Comparison of ENCODE assay signal across 12 cellular contexts in the genomic region with DNA sequence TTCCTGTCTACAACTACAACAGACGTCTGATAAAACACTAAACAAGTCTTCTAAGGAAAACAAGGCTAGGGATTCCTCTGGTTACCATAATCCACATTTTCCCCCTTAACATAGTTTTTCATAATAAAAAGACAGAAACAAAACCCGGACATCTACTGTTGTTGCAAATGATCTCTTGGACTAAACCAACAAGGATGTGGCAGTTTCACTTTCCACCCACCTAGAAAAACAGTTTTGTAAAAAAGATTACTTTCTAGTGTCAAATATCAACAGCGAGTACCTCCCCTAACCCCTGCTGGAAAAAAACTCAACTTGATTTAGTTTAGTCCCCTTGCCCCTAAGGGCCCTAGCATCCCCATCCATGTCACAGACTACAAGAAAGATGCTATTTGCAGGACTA. TPM values are rescaled to one million over a fixed set of nuclear protein-coding genes. Genes with fewer than 3 reads are reported as not detected.
DNase-seq lines count a peak whose midpoint lies in the region; ATAC-seq, FAIRE-seq and TF ChIP-seq lines count a peak whose summit lies in the region.
"Had no signal": no experiment of that assay in that cellular context is flagged by ENCODE, and none has a peak within 500 bp of the region (broad histone marks: within the 10 kb centered on the region; RNA-seq: fewer than 3 reads in every experiment).

No MANE protein-coding gene starts in this region.

- H3K4me3 Mint-ChIP-seq in GM23338: no peak overlapping the region
- H3K4me3 Mint-ChIP-seq in activated naive CD8-positive, alpha-beta T cell treated with anti-CD3 and anti-CD28 coated beads, Interleukin-2, amount 10 ng/mL, durations not matched to agents 7 days and 5 days: peak overlapping the region; percentile 14

- TF ChIP-seq EP300 in tibial nerve (IDR thresholded peaks at IDR 0.05): no peak

- no peak for FAIRE-seq in D721Med (lab: Jason Lieb, UNC)

- H3K36me3 Mint-ChIP-seq in GM23338 (ENCODE audit: low read depth): peaks cover 76% of the 10 kb centered on the region
- H3K36me3 Mint-ChIP-seq in activated naive CD8-positive, alpha-beta T cell treated with anti-CD3 and anti-CD28 coated beads, Interleukin-2, amount 10 ng/mL, durations not matched to agents 7 days and 5 days: peaks cover 39% of the 10 kb centered on the region

- H2AFZ ChIP-seq in GM23338: no peak overlapping the region

- CTCF ChIA-PET in A673 (lab: Charles Lee): no interaction called here

- no peak overlapping the region for H3K4me2 ChIP-seq in GM23338

- H3K27ac Mint-ChIP-seq in GM23338: peak overlapping the region; percentile 90
- H3K27ac Mint-ChIP-seq in activated naive CD8-positive, alpha-beta T cell treated with anti-CD3 and anti-CD28 coated beads, Interleukin-2, amount 10 ng/mL, durations not matched to agents 7 days and 5 days: peak overlapping the region; percentile 84

- BruUV-seq in A673 (replicated peaks; lab: Mats Ljungman, UMichigan): TSS peak; percentile 56

- peaks cover 64% of the 10 kb centered on the region for H3F3A ChIP-seq in GM23338 (replicated peaks; ENCODE audit: low read depth)

- peaks cover 12% of the 10 kb centered on the region for H4K20me1 ChIP-seq in GM23338 (replicated peaks; ENCODE audit: insufficient read depth)

- H3K27me3 Mint-ChIP-seq in GM23338 (ENCODE audit: insufficient read depth, low read depth, poor library complexity): peaks cover 15% of the 10 kb centered on the region
- H3K27me3 Mint-ChIP-seq in activated naive CD8-positive, alpha-beta T cell treated with anti-CD3 and anti-CD28 coated beads, Interleukin-2, amount 10 ng/mL, durations not matched to agents 7 days and 5 days: no peaks in the 10 kb centered on the region

- H3K79me2 ChIP-seq in GM23338 (replicated peaks; ENCODE audit: insufficient read depth): peaks cover 16% of the 10 kb centered on the region

- no peaks in the 10 kb centered on the region for H3K9me2 ChIP-seq in GM23338 (ENCODE audit: insufficient read depth)

- H3K4me1 ChIP-seq in A673 (ENCODE audit: insufficient read depth, low read length, poor library complexity, severe bottlenecking) (peaks cover 18% of the 10 kb centered on the region), GM23338 (ENCODE audit: insufficient read depth) (peaks cover 24% of the 10 kb centered on the region), muscle layer of duodenum (ENCODE audit: control insufficient read depth in 1 of 2, insufficient read depth in 2 of 2, low read length in 2 of 2) (peaks cover 11 to 21% of the 10 kb centered on the region in 2 donors), tibial nerve (peaks cover 0 to 35% (median 15%) of the 10 kb centered on the region in 4 donors)

- H3K27ac ChIP-seq in A673 (ENCODE audit: low read depth, low read length, poor library complexity, severe bottlenecking) (peak overlapping the region; percentile 33), GM23338 (ENCODE audit: low read depth) (peak overlapping the region; percentile 70; the same call in 1 of the 2 replicates), muscle layer of duodenum (ENCODE audit: low read length) (peak overlapping the region; percentile 73), tibial nerve (no peak overlapping the region)

- 63 to 66% methylated on average over 3 of the region's 3 CpGs for WGBS in tibial nerve, 2 donors

- no peaks in the 10 kb centered on the region for H3K9me3 Mint-ChIP-seq in GM23338
- H3K9me3 Mint-ChIP-seq in activated naive CD8-positive, alpha-beta T cell treated with anti-CD3 and anti-CD28 coated beads, Interleukin-2, amount 10 ng/mL, durations not matched to agents 7 days and 5 days: no peaks in the 10 kb centered on the region

- H3K27me3 ChIP-seq in A673 (replicated peaks; ENCODE audit: insufficient read depth, low read depth, low read length, poor library complexity): no peaks in the 10 kb centered on the region
- no peaks in the 10 kb centered on the region for H3K27me3 ChIP-seq in GM23338 (ENCODE audit: insufficient read depth)
- H3K27me3 ChIP-seq in muscle layer of duodenum (ENCODE audit: low read depth, low read length): no peaks in the 10 kb centered on the region
- no peaks in the 10 kb centered on the region for H3K27me3 ChIP-seq in tibial nerve

- H3K4me1 Mint-ChIP-seq in GM23338: peaks cover 64% of the 10 kb centered on the region
- H3K4me1 Mint-ChIP-seq in activated naive CD8-positive, alpha-beta T cell treated with anti-CD3 and anti-CD28 coated beads, Interleukin-2, amount 10 ng/mL, durations not matched to agents 7 days and 5 days: peaks cover 66% of the 10 kb centered on the region

- TF ChIP-seq CTCF in A673 (conservative IDR thresholded peaks at IDR 0.05; ENCODE audit: low read depth, low read length): no peak
- no peak for TF ChIP-seq CTCF in GM23338 (conservative IDR thresholded peaks at IDR 0.05; ENCODE audit: low read depth in 2 of 2)
- TF ChIP-seq CTCF in D721Med (IDR thresholded peaks at IDR 0.05; ENCODE audit: insufficient read depth, missing control alignments): no peak
- TF ChIP-seq CTCF in tibial nerve (IDR thresholded peaks at IDR 0.05): no peak

- DNase-seq in A673 (ENCODE audit: low spot score) (no peak), GM23338 (ENCODE audit: low spot score) (no peak), HK-2 (ENCODE audit: unreplicated experiment) (no peak), D721Med (ENCODE audit: insufficient read length, low spot score) (no peak), tibial nerve (ENCODE audit: low spot score in 2 of 2) (no peak)
- DNase-seq in activated naive CD8-positive, alpha-beta T cell treated with anti-CD3 and anti-CD28 coated beads, Interleukin-2, amount 10 ng/mL, durations not matched to agents 7 days and 5 days: no peak
- DNase-seq: activated T-cell treated with anti-CD3 and anti-CD28 coated beads, Interleukin-2, amount 50 U/mL, for 1 hour; NCI-H1436 had no signal

- TF ChIP-seq POLR2A in tibial nerve (IDR thresholded peaks at IDR 0.05): no peak

- POLR2A ChIA-PET in A673 (lab: Charles Lee; ENCODE audit: low non-redundant PET): no interaction called here
- POLR2A ChIA-PET in activated naive CD8-positive, alpha-beta T cell treated with anti-CD3 and anti-CD28 coated beads, Interleukin-2, amount 10 ng/mL, durations not matched to agents 7 days and 5 days (lab: Charles Lee): interaction anchor here (0.6 to 8.3 kb wide), 5 partner anchors 13 to 144 kb away, joined by 3 to 107 read pairs (median 4); partner anchors contain the start of genes HNRNPUL2, POLR2G and TTC9C

- intact Hi-C loops in A673 (cut with micrococcal nuclease; ENCODE audit: unreplicated experiment): no loop called here

- ATAC-seq in GM23338 (no peak), HG03378 (IDR thresholded peaks at IDR 0.05; ENCODE audit: unreplicated experiment) (no peak)
- ATAC-seq in activated naive CD8-positive, alpha-beta T cell treated with anti-CD3 and anti-CD28 coated beads, Interleukin-2, amount 10 ng/mL, durations not matched to agents 7 days and 5 days (ENCODE audit: low read depth): no peak

- no peak overlapping the region for H3K4me3 ChIP-seq in A673 (ENCODE audit: low read depth, low read length, poor library complexity, severe bottlenecking)
- H3K4me3 ChIP-seq in GM23338: no peak overlapping the region
- no peak overlapping the region for H3K4me3 ChIP-seq in muscle layer of duodenum (ENCODE audit: low read depth in 1 of 2, low read length in 2 of 2)
- no peak overlapping the region for H3K4me3 ChIP-seq in tibial nerve
- H3K4me3 ChIP-seq: skin epidermis had no signal

- peaks cover 74% of the 10 kb centered on the region for H3K36me3 ChIP-seq in A673 (ENCODE audit: insufficient read depth, low read length, poor library complexity, severe bottlenecking)
- H3K36me3 ChIP-seq in GM23338 (ENCODE audit: insufficient read depth): peaks cover 61% of the 10 kb centered on the region
- H3K36me3 ChIP-seq in muscle layer of duodenum (ENCODE audit: control insufficient read depth in 1 of 2, insufficient read depth in 2 of 2, low read length in 2 of 2): peaks cover 53 to 57% of the 10 kb centered on the region in 2 donors
- H3K36me3 ChIP-seq in tibial nerve: peaks cover 17 to 76% (median 36%) of the 10 kb centered on the region in 3 donors

- H3K9me3 ChIP-seq in A673 (ENCODE audit: low read depth, low read length, poor library complexity, severe bottlenecking) (no peaks in the 10 kb centered on the region), muscle layer of duodenum (ENCODE audit: control insufficient read depth in 1 of 2, low read length in 2 of 2) (no peaks in the 10 kb centered on the region), tibial nerve (no peaks in the 10 kb centered on the region)

RNA-seq across cellular contexts. Expression of gene GNG3, which starts 5.4 kb away (rescaled TPM):
- total RNA-seq in A673 (2021) (0.45 and 0.72 TPM in 2 replicates), tibial nerve (1 to 10 TPM in 1 of 4 donors, under 1 TPM in 1, not detected in 2; 0.63 to 2.6 TPM)
- 0.82 and 2.1 TPM in 2 replicates for total RNA-seq in GM23338 (2014; rRNA removed; shearing (Covaris generic))
- polyA plus RNA-seq in GM23338 (2016; fragmentation: Nextera tagmentation; extraction: Ambion mirVana): 5.7 and 7.2 TPM in 2 replicates
- not detected for total RNA-seq in activated naive CD8-positive, alpha-beta T cell treated with anti-CD3 and anti-CD28 coated beads, Interleukin-2, amount 10 ng/mL, durations not matched to agents 7 days and 5 days
- total RNA-seq: HT-29 had no signal

RNA-seq across cellular contexts. Expression of gene BSCL2, which starts 5.6 kb away (rescaled TPM):
- 123 and 132 TPM in 2 replicates for total RNA-seq in A673 (2021)
- 49.0 and 60.2 TPM in 2 replicates for total RNA-seq in GM23338 (2014; rRNA removed; shearing (Covaris generic))
- polyA plus RNA-seq in GM23338 (2016; fragmentation: Nextera tagmentation; extraction: Ambion mirVana): 81.7 and 91.5 TPM in 2 replicates
- total RNA-seq in activated naive CD8-positive, alpha-beta T cell treated with anti-CD3 and anti-CD28 coated beads, Interleukin-2, amount 10 ng/mL, durations not matched to agents 7 days and 5 days: 10 to 100 TPM; 29.9 to 39.4 TPM
- total RNA-seq in tibial nerve: 100 to 1,000 TPM in 2 of 4 donors, 10 to 100 TPM in 2; 58.8 to 149 (median 93.2) TPM

RNA-seq across cellular contexts. Expression of gene HNRNPUL2, which starts 14.4 kb away (rescaled TPM):
- total RNA-seq in A673 (2021) (104 and 105 TPM in 2 replicates), tibial nerve (10 to 100 TPM; 24.7 to 34.8 (median 28.6) TPM)
- 18.3 and 21.7 TPM in 2 replicates for total RNA-seq in GM23338 (2014; rRNA removed; shearing (Covaris generic))
- 9.4 and 10.9 TPM in 2 replicates for polyA plus RNA-seq in GM23338 (2016; fragmentation: Nextera tagmentation; extraction: Ambion mirVana)
- total RNA-seq in activated naive CD8-positive, alpha-beta T cell treated with anti-CD3 and anti-CD28 coated beads, Interleukin-2, amount 10 ng/mL, durations not matched to agents 7 days and 5 days: 10 to 100 TPM; 67.9 to 72.5 TPM

RNA-seq across cellular contexts. Expression of gene TTC9C, which starts 15.4 kb away (rescaled TPM):
- 66.5 and 66.8 TPM in 2 replicates for total RNA-seq in A673 (2021)
- total RNA-seq in GM23338 (2014; rRNA removed; shearing (Covaris generic)): 27.5 and 51.4 TPM in 2 replicates
- polyA plus RNA-seq in GM23338 (2016; fragmentation: Nextera tagmentation; extraction: Ambion mirVana): 42.0 and 42.6 TPM in 2 replicates
- 10 to 100 TPM; 49.5 to 56.4 TPM for total RNA-seq in activated naive CD8-positive, alpha-beta T cell treated with anti-CD3 and anti-CD28 coated beads, Interleukin-2, amount 10 ng/mL, durations not matched to agents 7 days and 5 days
- total RNA-seq in tibial nerve: 10 to 100 TPM; 20.1 to 37.1 (median 23.6) TPM

RNA-seq across cellular contexts. Expression of gene LRRN4CL, which starts 23.5 kb away (rescaled TPM):
- 0.37 and 0.52 TPM in 2 replicates for total RNA-seq in A673 (2021)
- total RNA-seq in GM23338 (2014; rRNA removed; shearing (Covaris generic)): 0.12 and 0.21 TPM in 2 replicates
- 0.08 and 0.10 TPM in 2 replicates for polyA plus RNA-seq in GM23338 (2016; fragmentation: Nextera tagmentation; extraction: Ambion mirVana)
- total RNA-seq in activated naive CD8-positive, alpha-beta T cell treated with anti-CD3 and anti-CD28 coated beads, Interleukin-2, amount 10 ng/mL, durations not matched to agents 7 days and 5 days: under 1 TPM; 0.19 to 0.23 TPM
- 10 to 100 TPM; 44.6 to 64.8 (median 48.4) TPM for total RNA-seq in tibial nerve
- total RNA-seq: HT-29 had no signal

Comparison
In these comparisons a context has a peak if more than half of its experiments do, and no peak if none do; other contexts are left out.
1. H3K27ac ChIP-seq: peak in A673 (single experiment), GM23338 (single experiment) and muscle layer of duodenum (single experiment); none in tibial nerve (0 of 4).